9 cellular contexts compared by ENCODE assay signal in the genomic region with DNA sequence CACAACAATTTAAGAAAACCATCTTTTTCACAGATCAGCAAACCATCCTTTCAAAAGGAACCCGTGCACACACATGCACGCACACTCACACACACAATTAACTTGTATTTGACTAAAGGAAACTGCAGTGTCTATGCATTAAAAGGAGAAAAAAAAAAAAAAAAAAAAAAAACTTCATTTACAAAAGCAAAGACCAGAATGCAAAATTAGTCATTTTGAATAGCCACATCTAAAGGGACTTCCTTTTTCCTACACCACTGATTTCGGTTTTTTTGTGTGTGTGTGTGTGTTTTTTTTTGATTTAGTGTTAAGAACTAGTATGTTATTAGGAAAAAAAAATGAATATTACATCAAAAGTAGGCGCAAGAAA. TPM values are rescaled to one million over a fixed set of nuclear protein-coding genes. Genes with fewer than 3 reads are reported as not detected.
DNase-seq lines count a peak whose midpoint lies in the region; ATAC-seq and TF ChIP-seq lines count a peak whose summit lies in the region.
"Had no signal": no experiment of that assay in that cellular context is flagged by ENCODE, and none has a peak within 500 bp of the region (broad histone marks: within the 10 kb centered on the region; RNA-seq: fewer than 3 reads in every experiment).

No MANE protein-coding gene starts in this region.

- H3K23me2 ChIP-seq in H9 (ENCODE audit: insufficient read length, low read depth, low read length, poor library complexity, severe bottlenecking) = no peaks in the 10 kb centered on the region

- peaks cover 7% of the 10 kb centered on the region; the same call in 1 of the 2 replicates for H3F3A ChIP-seq in PC-9 (ENCODE audit: insufficient read depth, low read depth)

- H3K9me3 ChIP-seq in H9 (ENCODE audit: control insufficient read depth, low read depth, low read length) (no peaks in the 10 kb centered on the region), PC-9 (ENCODE audit: insufficient read depth, low read depth) (no peaks in the 10 kb centered on the region), MG63 (no peaks in the 10 kb centered on the region)

- no peak overlapping the region for H3K14ac ChIP-seq in H9 (ENCODE audit: insufficient read depth, low read length)

- intact Hi-C loops in PC-9 (cut with micrococcal nuclease; ENCODE audit: unreplicated experiment) = no loop called here

- WGBS in H9 (ENCODE audit: extremely low coverage, insufficient read length, low lambda C conversion rate) = no CpG with 5 or more reads among the region's 4 CpGs

- peaks cover 64% of the 10 kb centered on the region for H3K36me3 ChIP-seq in PC-9 (ENCODE audit: low read depth)
- H3K36me3 ChIP-seq in MG63 = peaks cover 51% of the 10 kb centered on the region

- no peak overlapping the region for H3K23ac ChIP-seq in H9 (ENCODE audit: insufficient read length, low read depth, low read length)

- no peak overlapping the region for H4K91ac ChIP-seq in H9 (ENCODE audit: insufficient read length, low read depth, low read length)

- H4K20me1 ChIP-seq in H9 (ENCODE audit: control insufficient read depth, insufficient read depth, insufficient read length) (no peaks in the 10 kb centered on the region), PC-9 (ENCODE audit: insufficient read depth) (peaks cover 4% of the 10 kb centered on the region; the same call in 1 of the 2 replicates)

- no peak overlapping the region for H2BK15ac ChIP-seq in H9 (ENCODE audit: low read depth, low read length)

- H3K4ac ChIP-seq in H9 (ENCODE audit: low read depth, low read length) = no peak overlapping the region

- no peak overlapping the region for H3K9ac ChIP-seq in H9 (ENCODE audit: extremely low read depth, insufficient read length, low read length)

- H2BK20ac ChIP-seq in H9 (ENCODE audit: low read depth, low read length, poor library complexity, severe bottlenecking) = no peak overlapping the region

- H3T11ph ChIP-seq in H9 (ENCODE audit: low read length) = peak overlapping the region; percentile 3

- H4K5ac ChIP-seq in H9 (ENCODE audit: insufficient read length, low read depth, low read length) = no peak overlapping the region

- no peak overlapping the region for H4K8ac ChIP-seq in H9 (replicated peaks; ENCODE audit: insufficient read length, low read depth, low read length)

- peak; percentile 45 for ATAC-seq in stimulated activated effector memory CD8-positive, alpha-beta T cell treated with anti-CD3 and anti-CD28 coated beads, Interleukin-12 subunit alpha, Interleukin-12 subunit beta, amount 100 ng/mL, for 72 hours
- ATAC-seq in HG03439 (IDR thresholded peaks at IDR 0.05; ENCODE audit: unreplicated experiment) = no peak

- H2AFZ ChIP-seq in H9 (ENCODE audit: low read length) (no peak overlapping the region), PC-9 (no peak overlapping the region)

- peaks cover 1 to 9% of the 10 kb centered on the region in 2 experiments for H3K4me1 Mint-ChIP-seq in H9
- H3K4me1 Mint-ChIP-seq in stimulated activated effector memory CD8-positive, alpha-beta T cell treated with anti-CD3 and anti-CD28 coated beads, Interleukin-12 subunit alpha, Interleukin-12 subunit beta, amount 100 ng/mL, for 72 hours = peaks cover 32% of the 10 kb centered on the region

- H3K36me3 Mint-ChIP-seq in H9 (ENCODE audit: insufficient read depth in 1 of 3, low read depth in 3 of 3) = peaks cover 26 to 42% (median 27%) of the 10 kb centered on the region in 3 experiments; a peak in 6 of 7 replicates
- H3K36me3 Mint-ChIP-seq in stimulated activated effector memory CD8-positive, alpha-beta T cell treated with anti-CD3 and anti-CD28 coated beads, Interleukin-12 subunit alpha, Interleukin-12 subunit beta, amount 100 ng/mL, for 72 hours = peaks cover 21% of the 10 kb centered on the region

- no peaks in the 10 kb centered on the region for H3K9me2 ChIP-seq in PC-9 (ENCODE audit: insufficient read depth)

- TF ChIP-seq CTCF in H9 (conservative IDR thresholded peaks at IDR 0.05) = no peak
- TF ChIP-seq CTCF in PC-9 (conservative IDR thresholded peaks at IDR 0.05) = no peak
- no peak for TF ChIP-seq CTCF in fibroblast of the aortic adventitia (IDR thresholded peaks at IDR 0.05; ENCODE audit: insufficient read depth, low read length)

- H3K56ac ChIP-seq in H9 (ENCODE audit: insufficient read length, low read depth, low read length) = no peak overlapping the region

- H2AK5ac ChIP-seq in H9 (ENCODE audit: insufficient read length, low read length) = no peak overlapping the region

- H3K4me1 ChIP-seq in H9 (ENCODE audit: insufficient read depth, low read length) = peaks cover 51% of the 10 kb centered on the region
- H3K4me1 ChIP-seq in PC-9 (replicated peaks; ENCODE audit: insufficient read depth) = peaks cover 66% of the 10 kb centered on the region

- H3K79me2 ChIP-seq in H9 (ENCODE audit: insufficient read depth, low read length) = peaks cover 78% of the 10 kb centered on the region; the same call in 1 of the 2 replicates
- H3K79me2 ChIP-seq in PC-9 (ENCODE audit: low read depth) = peaks cover 98% of the 10 kb centered on the region

- POLR2A ChIA-PET in PC-9 (lab: Charles Lee; ENCODE audit: unreplicated experiment) = no interaction called here

- H3K27me3 ChIP-seq in H9 (ENCODE audit: insufficient read depth, low read length) (no peaks in the 10 kb centered on the region), PC-9 (ENCODE audit: insufficient read depth, low read depth) (no peaks in the 10 kb centered on the region), MG63 (no peaks in the 10 kb centered on the region)

- H3K27ac ChIP-seq in H9 (ENCODE audit: insufficient read length, low read depth, low read length) (peak overlapping the region; percentile 88), PC-9 (no peak overlapping the region)

- CTCF ChIA-PET in PC-9 (lab: Charles Lee) = interaction anchor here (0.7 kb wide), 1 partner anchor 80 kb away, joined by 3 read pairs; no protein-coding TSS in a partner anchor

- H3K27me3 Mint-ChIP-seq in H9 (ENCODE audit: low read depth) = no peaks in the 10 kb centered on the region

- H3K79me1 ChIP-seq in H9 (ENCODE audit: insufficient read depth, low read depth, low read length, poor library complexity, severe bottlenecking) = no peaks in the 10 kb centered on the region

- no peak overlapping the region for H2BK120ac ChIP-seq in H9 (ENCODE audit: low read depth, low read length, poor library complexity, severe bottlenecking)

- no peaks in the 10 kb centered on the region for H3K9me3 Mint-ChIP-seq in H9
- H3K9me3 Mint-ChIP-seq in stimulated activated effector memory CD8-positive, alpha-beta T cell treated with anti-CD3 and anti-CD28 coated beads, Interleukin-12 subunit alpha, Interleukin-12 subunit beta, amount 100 ng/mL, for 72 hours = no peaks in the 10 kb centered on the region

- H2BK12ac ChIP-seq in H9 (ENCODE audit: insufficient read length, low read depth, low read length) = no peak overlapping the region

- no peak overlapping the region for H3K4me3 ChIP-seq in PC-9
- H3K4me3 ChIP-seq in fibroblast of the aortic adventitia (ENCODE audit: low read depth, low read length) = peak overlapping the region; percentile 10
- H3K4me3 ChIP-seq in MG63 = no peak overlapping the region

- H3K18ac ChIP-seq in H9 (ENCODE audit: insufficient read length, low read depth, low read length) = no peak overlapping the region

- DNase-seq in H9 (no peak), PC-9 (no peak), fibroblast of the aortic adventitia (ENCODE audit: low read depth) (no peak), MG63 (no peak), anterior cingulate cortex (lab: John Stamatoyannopoulos, UW) (no peak), NCI-H1105 (lab: John Stamatoyannopoulos, UW) (no peak)
- DNase-seq in stimulated activated effector memory CD8-positive, alpha-beta T cell treated with anti-CD3 and anti-CD28 coated beads, Interleukin-12 subunit alpha, Interleukin-12 subunit beta, amount 100 ng/mL, for 72 hours (ENCODE audit: low spot score in 2 of 2) = no peak
- DNase-seq: NCI-H187 treated with DMSO at 0.1 percent for 48 hours had no signal

- BruUV-seq in PC-9 (replicated peaks; lab: Mats Ljungman, UMichigan) = no TSS peak

- H3K4me2 ChIP-seq in H9 (ENCODE audit: insufficient read depth, insufficient read length, low read length) (peak overlapping the region; percentile 23), PC-9 (peak overlapping the region; percentile 96)

- no peak overlapping the region for H3K27ac Mint-ChIP-seq in H9
- no peak overlapping the region for H3K27ac Mint-ChIP-seq in stimulated activated effector memory CD8-positive, alpha-beta T cell treated with anti-CD3 and anti-CD28 coated beads, Interleukin-12 subunit alpha, Interleukin-12 subunit beta, amount 100 ng/mL, for 72 hours

- H3K4me3 Mint-ChIP-seq in H9 = no peak overlapping the region
- H3K4me3 Mint-ChIP-seq in stimulated activated effector memory CD8-positive, alpha-beta T cell treated with anti-CD3 and anti-CD28 coated beads, Interleukin-12 subunit alpha, Interleukin-12 subunit beta, amount 100 ng/mL, for 72 hours = no peak overlapping the region

- H2BK5ac ChIP-seq in H9 (ENCODE audit: insufficient read length, low read length) = no peak overlapping the region

RNA-seq across cellular contexts. Expression of gene ZMYND8, which starts 6.3 kb away (rescaled TPM):
- total RNA-seq in H9 (2021) = 158 and 162 TPM in 2 replicates
- 72.3 and 107 TPM in 2 replicates for total RNA-seq in PC-9 (2021)
- 14.2 and 24.0 TPM in 2 replicates for total RNA-seq in fibroblast of the aortic adventitia (ENCODE audit: low replicate concordance)
- total RNA-seq in MG63 (2014; rRNA removed; shearing (Covaris generic); ENCODE audit: low replicate concordance) = 10.2 and 14.1 TPM in 2 replicates
